Comparison of ENCODE assay signal across 22 cellular contexts in genomic region chr2:52336951-52337350, GRCh38.
"Had no signal": no experiment of that assay in that cellular context is flagged by ENCODE, and none has a peak within 500 bp of the region (broad histone marks: within the 10 kb centered on the region; RNA-seq: fewer than 3 reads in every experiment).

No MANE protein-coding gene starts in this region.

- H3K4me3 Mint-ChIP-seq: activated B cell treated with CpG ODN at 0.5 μM for 24 hours; activated CD8-positive, alpha-beta T cell treated with anti-CD3 and anti-CD28 coated beads for 36 hours; activated naive CD4-positive, alpha-beta T cell treated with anti-CD3 and anti-CD28 coated beads, Interleukin-2, amount 10 ng/mL, durations not matched to agents 7 days and 5 days; activated naive CD8-positive, alpha-beta T cell treated with anti-CD3 and anti-CD28 coated beads, Interleukin-2, amount 50 U/mL, for 24 hours; central memory CD8-positive, alpha-beta T cell; naive B cell; neural crest cell; stimulated activated naive CD8-positive, alpha-beta T cell treated with anti-CD3 and anti-CD28 coated beads, Interleukin-15, amount 100 ng/mL, for 72 hours; type B pancreatic cell had no signal

- H3K4me1 ChIP-seq: ascending aorta, colonic mucosa, right atrium auricular region, testis had no signal

- H3K36me3 ChIP-seq: ascending aorta, colonic mucosa, right atrium auricular region had no signal

- H3K27me3 Mint-ChIP-seq: activated B cell treated with CpG ODN at 0.5 μM for 24 hours; activated CD8-positive, alpha-beta T cell treated with anti-CD3 and anti-CD28 coated beads for 36 hours; activated naive CD4-positive, alpha-beta T cell treated with anti-CD3 and anti-CD28 coated beads, Interleukin-2, amount 10 ng/mL, durations not matched to agents 7 days and 5 days; activated naive CD8-positive, alpha-beta T cell treated with anti-CD3 and anti-CD28 coated beads, Interleukin-2, amount 50 U/mL, for 24 hours; central memory CD8-positive, alpha-beta T cell; naive B cell; progenitor cell of endocrine pancreas; stimulated activated naive CD8-positive, alpha-beta T cell treated with anti-CD3 and anti-CD28 coated beads, Interleukin-15, amount 100 ng/mL, for 72 hours; type B pancreatic cell had no signal

- H3K27me3 ChIP-seq: ascending aorta, colonic mucosa, hepatocyte, right atrium auricular region, testis had no signal

- H3K27ac ChIP-seq: ascending aorta, colonic mucosa, hepatocyte, right atrium auricular region, testis had no signal

- H3K79me2 ChIP-seq: hepatocyte had no signal

- ATAC-seq: activated CD8-positive, alpha-beta T cell treated with anti-CD3 and anti-CD28 coated beads for 36 hours; activated naive CD8-positive, alpha-beta T cell treated with anti-CD3 and anti-CD28 coated beads, Interleukin-2, amount 50 U/mL, for 24 hours; left lobe of liver; stimulated activated naive CD8-positive, alpha-beta T cell treated with anti-CD3 and anti-CD28 coated beads, Interleukin-15, amount 100 ng/mL, for 72 hours had no signal

- H3K4me2 ChIP-seq: hepatocyte had no signal

- H2AFZ ChIP-seq: hepatocyte had no signal

- H3K27ac Mint-ChIP-seq: activated B cell treated with CpG ODN at 0.5 μM for 24 hours; activated CD8-positive, alpha-beta T cell treated with anti-CD3 and anti-CD28 coated beads for 36 hours; activated naive CD4-positive, alpha-beta T cell treated with anti-CD3 and anti-CD28 coated beads, Interleukin-2, amount 10 ng/mL, durations not matched to agents 7 days and 5 days; activated naive CD8-positive, alpha-beta T cell treated with anti-CD3 and anti-CD28 coated beads, Interleukin-2, amount 50 U/mL, for 24 hours; naive B cell; progenitor cell of endocrine pancreas; stimulated activated naive CD8-positive, alpha-beta T cell treated with anti-CD3 and anti-CD28 coated beads, Interleukin-15, amount 100 ng/mL, for 72 hours; type B pancreatic cell had no signal

- H3K4me3 ChIP-seq: ascending aorta, colonic mucosa, hepatocyte, lung, right atrium auricular region, testis had no signal

- DNase-seq: activated B cell treated with CpG ODN at 0.5 μM for 24 hours; activated CD4-positive, alpha-beta T cell treated with anti-CD3 and anti-CD28 coated beads for 4 hours; activated CD8-positive, alpha-beta T cell treated with anti-CD3 and anti-CD28 coated beads for 36 hours; activated naive CD4-positive, alpha-beta T cell treated with anti-CD3 and anti-CD28 coated beads, Interleukin-2, amount 10 ng/mL, durations not matched to agents 7 days and 5 days; activated naive CD8-positive, alpha-beta T cell treated with anti-CD3 and anti-CD28 coated beads, Interleukin-2, amount 50 U/mL, for 24 hours; activated T-cell treated with anti-CD3 and anti-CD28 coated beads, Interleukin-2, amount 50 U/mL, for 1 hour; colonic mucosa; erythroblast; naive B cell; stimulated activated CD4-positive, alpha-beta T cell treated with anti-CD3 and anti-CD28 coated beads, Interleukin-2, amount 100 ng/mL, for 48 hours; stimulated activated naive CD8-positive, alpha-beta T cell treated with anti-CD3 and anti-CD28 coated beads, Interleukin-15, amount 100 ng/mL, for 72 hours; SW 1271; testis had no signal

- H3K36me3 Mint-ChIP-seq: activated naive CD4-positive, alpha-beta T cell treated with anti-CD3 and anti-CD28 coated beads, Interleukin-2, amount 10 ng/mL, durations not matched to agents 7 days and 5 days; naive B cell; type B pancreatic cell had no signal

- H3K9me3 ChIP-seq: ascending aorta, colonic mucosa, right atrium auricular region, testis had no signal

- H3K4me1 Mint-ChIP-seq: activated B cell treated with CpG ODN at 0.5 μM for 24 hours; activated naive CD4-positive, alpha-beta T cell treated with anti-CD3 and anti-CD28 coated beads, Interleukin-2, amount 10 ng/mL, durations not matched to agents 7 days and 5 days; activated naive CD8-positive, alpha-beta T cell treated with anti-CD3 and anti-CD28 coated beads, Interleukin-2, amount 50 U/mL, for 24 hours; central memory CD8-positive, alpha-beta T cell; naive B cell; neural crest cell; stimulated activated naive CD8-positive, alpha-beta T cell treated with anti-CD3 and anti-CD28 coated beads, Interleukin-15, amount 100 ng/mL, for 72 hours had no signal

- H3K9me3 Mint-ChIP-seq: activated B cell treated with CpG ODN at 0.5 μM for 24 hours, neural crest cell, type B pancreatic cell had no signal
